ENCODE assay signal across 11 cellular contexts in the genomic region with DNA sequence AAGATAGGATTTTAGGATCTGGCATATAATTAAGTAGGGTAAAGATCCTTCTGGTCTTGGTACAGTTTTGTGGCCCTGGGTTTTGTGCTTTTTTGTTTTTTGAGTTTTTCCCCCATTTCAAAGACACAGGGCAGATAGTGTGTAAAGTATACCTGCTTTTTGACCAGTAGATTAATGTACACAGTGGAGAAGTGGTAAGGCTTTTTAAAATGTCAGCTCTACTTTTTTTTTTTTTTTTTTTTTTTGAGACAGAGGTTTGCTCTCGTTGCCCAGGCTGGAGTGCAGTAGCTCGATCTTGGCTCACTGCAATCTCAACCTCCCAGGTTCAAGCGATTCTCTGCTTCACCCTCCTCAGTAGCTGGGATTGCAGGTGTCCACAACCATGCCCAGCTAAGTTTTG. TPM values are rescaled to one million over a fixed set of nuclear protein-coding genes. Genes with fewer than 3 reads are reported as not detected.
A peak's percentile ranks its signal among the peaks of the same experiment; 100 is the strongest.
DNase-seq lines count a peak whose midpoint lies in the region; ATAC-seq, FAIRE-seq and TF ChIP-seq lines count a peak whose summit lies in the region.
"Had no signal": no experiment of that assay in that cellular context is flagged by ENCODE, and none has a peak within 500 bp of the region (broad histone marks: within the 10 kb centered on the region; RNA-seq: fewer than 3 reads in every experiment).

No MANE protein-coding gene starts in this region.

- no peaks in the 10 kb centered on the region for H3K36me3 ChIP-seq in CD4-positive, alpha-beta memory T cell (ENCODE audit: insufficient read depth, low read length)
- H3K36me3 ChIP-seq in IMR-90 (ENCODE audit: control insufficient read depth, insufficient read depth, low read length) (peaks cover 6% of the 10 kb centered on the region), astrocyte (ENCODE audit: insufficient read depth, low read length) (no peaks in the 10 kb centered on the region), osteoblast (ENCODE audit: insufficient read depth, low read length) (no peaks in the 10 kb centered on the region)

- peak overlapping the region; percentile 43 to 100 (median 88) for H3K4me3 Mint-ChIP-seq in CD4-positive, alpha-beta memory T cell
- H3K4me3 Mint-ChIP-seq in astrocyte (ENCODE audit: unreplicated experiment) (peak overlapping the region; percentile 60), nephron (peak overlapping the region; percentile 42 to 98 (median 68))

- H2AK9ac ChIP-seq in IMR-90 (replicated peaks; ENCODE audit: low read depth, low read length, poor library complexity): no peak overlapping the region

- H3K27me3 ChIP-seq in CD4-positive, alpha-beta memory T cell (ENCODE audit: insufficient read depth, low read length): no peaks in the 10 kb centered on the region
- H3K27me3 ChIP-seq in IMR-90 (ENCODE audit: control insufficient read depth, insufficient read depth, low read length): no peaks in the 10 kb centered on the region
- H3K27me3 ChIP-seq in astrocyte (ENCODE audit: insufficient read depth, low read length): no peaks in the 10 kb centered on the region
- no peaks in the 10 kb centered on the region for H3K27me3 ChIP-seq in osteoblast (ENCODE audit: insufficient read depth, low read length)

- no peak for TF ChIP-seq CTCF in IMR-90 (conservative IDR thresholded peaks at IDR 0.05; ENCODE audit: low read depth, low read length)
- TF ChIP-seq CTCF in astrocyte (IDR thresholded peaks at IDR 0.05; ENCODE audit: insufficient read depth, low read depth, low read length): no peak
- TF ChIP-seq CTCF in nephron (IDR thresholded peaks at IDR 0.05; ENCODE audit: unreplicated experiment in 3 of 3): no peak
- TF ChIP-seq CTCF in osteoblast (IDR thresholded peaks at IDR 0.05; ENCODE audit: extremely low read depth, low read depth, low read length): no peak

- intact Hi-C loops in CD4-positive, alpha-beta memory T cell (cut with micrococcal nuclease): no loop called here
- intact Hi-C loops in IMR-90 (cut with micrococcal nuclease): loop anchor here (2.0 kb wide), 1 partner anchor 174 kb away; no protein-coding TSS in a partner anchor

- dilution Hi-C loops in IMR-90 (cut with HindIII; ENCODE audit: low sequenced_read_pairs, unreplicated experiment): no loop called here

- H3K9me3 Mint-ChIP-seq in CD4-positive, alpha-beta memory T cell: peaks cover 0 to 2% (median 0%) of the 10 kb centered on the region in 8 donors
- H3K9me3 Mint-ChIP-seq in astrocyte (ENCODE audit: unreplicated experiment) (no peaks in the 10 kb centered on the region), nephron (no peaks in the 10 kb centered on the region)

- H3K4me2 ChIP-seq in IMR-90 (ENCODE audit: low read depth, low read length) (peak overlapping the region; percentile 25; the same call in 1 of the 2 replicates), astrocyte (ENCODE audit: low read length) (peak overlapping the region; percentile 84), osteoblast (ENCODE audit: insufficient read depth, low read length) (no peak overlapping the region)

- peaks cover 0 to 37% of the 10 kb centered on the region in 2 experiments; a peak in 3 of 4 replicates for H3K79me1 ChIP-seq in IMR-90 (ENCODE audit: low read depth in 1 of 2, low read length in 2 of 2)

- H3K36me3 Mint-ChIP-seq in CD4-positive, alpha-beta memory T cell: peaks cover 4 to 35% of the 10 kb centered on the region in 2 donors
- peaks cover 5% of the 10 kb centered on the region for H3K36me3 Mint-ChIP-seq in astrocyte (ENCODE audit: low read depth, unreplicated experiment)
- peaks cover 31% of the 10 kb centered on the region for H3K36me3 Mint-ChIP-seq in nephron (ENCODE audit: low read depth)

- H3K9me1 ChIP-seq in IMR-90 (ENCODE audit: insufficient read depth, low read length): peaks cover 5% of the 10 kb centered on the region

- no peak overlapping the region for H4K91ac ChIP-seq in IMR-90 (ENCODE audit: insufficient read depth, low read depth, low read length)

- H3K27ac Mint-ChIP-seq in CD4-positive, alpha-beta memory T cell: peak overlapping the region in 6 of 7 donors; percentile 14 to 88 (median 46)
- H3K27ac Mint-ChIP-seq in astrocyte (ENCODE audit: unreplicated experiment): no peak overlapping the region
- H3K27ac Mint-ChIP-seq in nephron: peak overlapping the region in 2 of 3 experiments; percentile 14 to 58

- DNase-seq in CD4-positive, alpha-beta memory T cell: no peak
- DNase-seq in IMR-90: no peak
- DNase-seq in astrocyte (ENCODE audit: low read depth): no peak
- DNase-seq in DMS79 treated with DMSO at 0.1 percent for 48 hours (lab: John Stamatoyannopoulos, UW): no peak
- no peak for DNase-seq in NOMO-1 (lab: John Stamatoyannopoulos, UW; ENCODE audit: unreplicated experiment in 2 of 2)
- DNase-seq in osteoblast (ENCODE audit: insufficient read length, low spot score, missing footprints): no peak
- DNase-seq: Kasumi-1, NCI-H226 had no signal

- H3K4me3 ChIP-seq in CD4-positive, alpha-beta memory T cell (ENCODE audit: low read length in 2 of 2): no peak overlapping the region
- H3K4me3 ChIP-seq in IMR-90 (ENCODE audit: insufficient read depth, low read depth, low read length): no peak overlapping the region
- no peak overlapping the region for H3K4me3 ChIP-seq in astrocyte (ENCODE audit: insufficient read depth, low read depth, low read length)
- no peak overlapping the region for H3K4me3 ChIP-seq in osteoblast (ENCODE audit: insufficient read depth, low read length)

- H3K27ac ChIP-seq in CD4-positive, alpha-beta memory T cell (ENCODE audit: low read depth, low read length): peak overlapping the region; percentile 6
- no peak overlapping the region; the same call in 1 of the 2 replicates for H3K27ac ChIP-seq in IMR-90 (ENCODE audit: insufficient read depth, low read length)
- H3K27ac ChIP-seq in astrocyte (ENCODE audit: low read depth, low read length): no peak overlapping the region
- H3K27ac ChIP-seq in osteoblast (ENCODE audit: low read depth, low read length): no peak overlapping the region

- H3K9me3 ChIP-seq in CD4-positive, alpha-beta memory T cell (ENCODE audit: control insufficient read depth in 1 of 2, low read length in 2 of 2): no peaks in the 10 kb centered on the region
- H3K9me3 ChIP-seq in IMR-90 (ENCODE audit: control insufficient read depth, insufficient read depth, low read length) (no peaks in the 10 kb centered on the region), astrocyte (ENCODE audit: insufficient read depth, low read depth, low read length) (no peaks in the 10 kb centered on the region), osteoblast (ENCODE audit: low read depth, low read length) (no peaks in the 10 kb centered on the region)

- H2BK15ac ChIP-seq in IMR-90 (ENCODE audit: low read depth, low read length): no peak overlapping the region

- no peak for FAIRE-seq in astrocyte (lab: Jason Lieb, UNC)
- FAIRE-seq: endometrium had no signal

- H3K9ac ChIP-seq in IMR-90 (ENCODE audit: low read depth, low read length): no peak overlapping the region
- H3K9ac ChIP-seq in astrocyte (ENCODE audit: low read length): no peak overlapping the region

- in situ Hi-C loops in IMR-90 (cut with MboI; ENCODE audit: low sequenced_read_pairs): no loop called here

- H3K79me2 ChIP-seq in astrocyte (ENCODE audit: insufficient read depth, low read length) (peaks cover 91% of the 10 kb centered on the region), osteoblast (ENCODE audit: insufficient read depth, low read length) (peaks cover 96% of the 10 kb centered on the region)

- CTCF ChIA-PET in CD4-positive, alpha-beta memory T cell (lab: Charles Lee; ENCODE audit: partially characterized antibody): interaction anchor here (0.7 kb wide), 1 partner anchor 145 kb away, joined by 3 read pairs; no protein-coding TSS in a partner anchor
- CTCF ChIA-PET in IMR-90 (lab: Yijun Ruan, JAX): no interaction called here

- WGBS in IMR-90 (ENCODE audit: extremely low coverage in 2 of 2, insufficient read length in 1 of 2), 2 experiments: no CpG with 5 or more reads among the region's 3 CpGs

- H3K4me1 ChIP-seq in CD4-positive, alpha-beta memory T cell (ENCODE audit: insufficient read depth, low read length): peaks cover 67% of the 10 kb centered on the region
- H3K4me1 ChIP-seq in IMR-90 (ENCODE audit: control insufficient read depth, insufficient read depth, low read length): peaks cover 6% of the 10 kb centered on the region
- peaks cover 6% of the 10 kb centered on the region for H3K4me1 ChIP-seq in astrocyte (ENCODE audit: insufficient read depth, low read length)
- peaks cover 30% of the 10 kb centered on the region for H3K4me1 ChIP-seq in osteoblast (ENCODE audit: insufficient read depth, low read length)

- H3K14ac ChIP-seq in IMR-90 (replicated peaks; ENCODE audit: low read depth, low read length): no peak overlapping the region

- H4K8ac ChIP-seq in IMR-90 (ENCODE audit: low read depth in 2 of 2, low read length in 2 of 2): no peak overlapping the region

- no peak overlapping the region; the same call in 1 of the 2 replicates for H3K23ac ChIP-seq in IMR-90 (ENCODE audit: low read depth, low read length)

- no peaks in the 10 kb centered on the region for H3K27me3 Mint-ChIP-seq in CD4-positive, alpha-beta memory T cell
- H3K27me3 Mint-ChIP-seq in astrocyte (ENCODE audit: low read depth, unreplicated experiment): no peaks in the 10 kb centered on the region
- H3K27me3 Mint-ChIP-seq in nephron (ENCODE audit: low read depth): no peaks in the 10 kb centered on the region

- no peak for TF ChIP-seq RAD21 in IMR-90 (IDR thresholded peaks at IDR 0.05; ENCODE audit: low read length)

- H3K18ac ChIP-seq in IMR-90 (ENCODE audit: low read depth, low read length): no peak overlapping the region

- no peak overlapping the region for H2AFZ ChIP-seq in IMR-90 (replicated peaks; ENCODE audit: low read length, poor library complexity)
- no peak overlapping the region for H2AFZ ChIP-seq in astrocyte (ENCODE audit: low read depth, low read length)
- no peak overlapping the region for H2AFZ ChIP-seq in osteoblast (ENCODE audit: low read length)

- H2AK5ac ChIP-seq in IMR-90 (ENCODE audit: low read depth, low read length): no peak overlapping the region

- no TSS peak for BruUV-seq in IMR-90 (replicated peaks; lab: Mats Ljungman, UMichigan)

- no peak overlapping the region for H3K56ac ChIP-seq in IMR-90 (ENCODE audit: extremely low read depth, insufficient read depth, low read length)

- ATAC-seq in IMR-90 (ENCODE audit: low read depth) (no peak), HG02763 (IDR thresholded peaks at IDR 0.05; ENCODE audit: unreplicated experiment) (no peak)

- peaks cover 43 to 87% (median 58%) of the 10 kb centered on the region in 4 donors for H3K4me1 Mint-ChIP-seq in CD4-positive, alpha-beta memory T cell
- H3K4me1 Mint-ChIP-seq in astrocyte (ENCODE audit: low read depth, unreplicated experiment) (peaks cover 14% of the 10 kb centered on the region), nephron (peaks cover 41% of the 10 kb centered on the region)

- no peak overlapping the region for H2BK5ac ChIP-seq in IMR-90 (ENCODE audit: low read depth, low read length, poor library complexity, severe bottlenecking)

- no peak overlapping the region for H2BK120ac ChIP-seq in IMR-90 (ENCODE audit: low read depth, low read length)

- POLR2A ChIA-PET in CD4-positive, alpha-beta memory T cell (lab: Charles Lee; ENCODE audit: partially characterized antibody): interaction anchor here (0.6 to 7.4 kb wide), 7 partner anchors 10 to 524 kb away, joined by 3 to 73 read pairs (median 4); a partner anchor contains a TSS
- POLR2A ChIA-PET in IMR-90 (lab: Charles Lee; ENCODE audit: unreplicated experiment): no interaction called here

- no peak overlapping the region for H2BK20ac ChIP-seq in IMR-90 (ENCODE audit: low read depth, low read length)

- no peak overlapping the region for H4K5ac ChIP-seq in IMR-90 (ENCODE audit: low read depth, low read length)

- TF ChIP-seq POLR2A in IMR-90 (IDR thresholded peaks at IDR 0.05; ENCODE audit: low read depth, low read length): no peak

- H3K4ac ChIP-seq in IMR-90 (ENCODE audit: low read depth, low read length): no peak overlapping the region

- peaks cover 86% of the 10 kb centered on the region for H4K20me1 ChIP-seq in IMR-90 (ENCODE audit: insufficient read depth, low read length)
- H4K20me1 ChIP-seq in astrocyte (ENCODE audit: insufficient read depth, low read length): peaks cover 87% of the 10 kb centered on the region
- peaks cover 64% of the 10 kb centered on the region for H4K20me1 ChIP-seq in osteoblast (ENCODE audit: insufficient read depth, low read length)

RNA-seq across cellular contexts. Expression of a gene that starts 4.0 kb away (rescaled TPM):
- total RNA-seq in CD4-positive, alpha-beta memory T cell: 100 to 1,000 TPM; 106 to 125 TPM
- polyA plus RNA-seq in CD4-positive, alpha-beta memory T cell: 10 to 100 TPM in 1 of 2 donors, 1 to 10 TPM in 1; 3.5 to 27.4 TPM
- total RNA-seq in IMR-90 (2012; rRNA removed) (17.5 and 27.4 TPM in 2 replicates), astrocyte (54.4 and 64.7 TPM in 2 replicates), osteoblast (67.7 and 71.0 TPM in 2 replicates)
- 21.9 and 23.3 TPM in 2 replicates for polyA plus RNA-seq in IMR-90 (2012; rRNA removed)
- polyA plus RNA-seq in IMR-90 (2012; cell fraction: cytosol; rRNA removed): 8.0 and 8.8 TPM in 2 replicates
- 35.3 and 38.0 TPM in 2 replicates for polyA plus RNA-seq in IMR-90 (2012; cell fraction: nucleus; rRNA removed; ENCODE audit: low replicate concordance)
